12 cellular contexts compared by ENCODE assay signal in the genomic region with DNA sequence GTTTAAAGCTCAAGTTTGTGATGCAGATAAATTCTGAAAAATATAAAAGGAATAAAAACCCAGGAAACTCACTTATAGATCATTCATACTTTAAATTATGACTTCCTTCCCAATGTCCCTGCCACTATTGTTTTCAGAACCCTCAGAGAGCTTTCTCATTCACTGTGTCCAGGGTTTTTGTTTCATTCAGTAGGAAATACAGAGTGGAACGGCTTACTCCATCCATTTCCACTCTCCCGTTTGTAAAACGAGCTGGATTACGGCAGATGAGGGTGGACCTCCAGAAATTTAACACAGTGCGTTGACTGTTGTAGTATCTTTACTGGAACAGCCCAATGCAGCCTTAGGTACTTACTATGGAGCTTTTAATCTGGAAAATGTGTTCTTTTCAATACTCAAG. TPM values are rescaled to one million over a fixed set of nuclear protein-coding genes. Genes with fewer than 3 reads are reported as not detected.
"Had no signal": no experiment of that assay in that cellular context is flagged by ENCODE, and none has a peak within 500 bp of the region (broad histone marks: within the 10 kb centered on the region; RNA-seq: fewer than 3 reads in every experiment).

No MANE protein-coding gene starts in this region.

- H3K9me3 ChIP-seq: HAP-1 had no signal

- H3K9me3 Mint-ChIP-seq: H9, HFFc6 had no signal

- H3K4me1 Mint-ChIP-seq: GM23338, H9 had no signal

- H3K36me3 ChIP-seq: HAP-1 had no signal

- H2AFZ ChIP-seq: GM23248, GM23338 had no signal

- DNase-seq: GM23248, GOT3, H7, H9, HCEC 1CT, HFFc6 had no signal

- H3K4me2 ChIP-seq: GM23338 had no signal

- H3K9ac ChIP-seq: GM23248 had no signal

- H3K4me3 ChIP-seq: GM23248, GM23338, HAP-1 had no signal

- H3K27ac ChIP-seq: GM23248 had no signal

- H3K27ac Mint-ChIP-seq: GM23338, H9, HFFc6 had no signal

- H3K4me1 ChIP-seq: HAP-1 had no signal

- ATAC-seq: GM23338, HCT116 had no signal

- FAIRE-seq: H1, H54 had no signal

- H3K4me3 Mint-ChIP-seq: GM23338, H9, HFFc6 had no signal

RNA-seq across cellular contexts. Expression of gene BPIFA1, which starts 23.6 kb away (rescaled TPM):
- total RNA-seq: GM23248, GM23338, H1, H4, H7, H9, HFFc6 had no signal
- polyA plus RNA-seq: GM23248, GM23338, H1 had no signal

RNA-seq across cellular contexts. Expression of gene BPIFB1, which starts 23.6 kb away (rescaled TPM):
- total RNA-seq: GM23248, GM23338, H1, H7, H9, HFFc6 had no signal
- polyA plus RNA-seq: GM23248, GM23338, H1 had no signal

RNA-seq across cellular contexts. Expression of gene BPIFA3, which starts 42.2 kb away (rescaled TPM):
- total RNA-seq: GM23248, GM23338, H1, H4, H7, H9, HFFc6 had no signal
- polyA plus RNA-seq: GM23248, GM23338, H1 had no signal
